22 cellular contexts compared by ENCODE assay signal in genomic region chr6:29956518-29956917, GRCh38. TPM values are rescaled to one million over a fixed set of nuclear protein-coding genes. Genes with fewer than 3 reads are reported as not detected.
DNase-seq lines count a peak whose midpoint lies in the region; ATAC-seq, FAIRE-seq and TF ChIP-seq lines count a peak whose summit lies in the region.
"Had no signal": no experiment of that assay in that cellular context is flagged by ENCODE, and none has a peak within 500 bp of the region (broad histone marks: within the 10 kb centered on the region; RNA-seq: fewer than 3 reads in every experiment).

No MANE protein-coding gene starts in this region.

- no peaks in the 10 kb centered on the region for H4K20me1 ChIP-seq in GM23338 (replicated peaks; ENCODE audit: insufficient read depth)
- no peaks in the 10 kb centered on the region for H4K20me1 ChIP-seq in H1 (replicated peaks in 1 of 2; ENCODE audit: control insufficient read depth in 1 of 2, insufficient read depth in 2 of 2, low read length in 2 of 2)
- H4K20me1 ChIP-seq: BLaER1 treated with 17β-estradiol and CSF1 and Interleukin-3, amounts not matched to agents 10 nM and 100 nM had no signal

- H3K27me3 Mint-ChIP-seq in GM23338 (ENCODE audit: insufficient read depth, low read depth, poor library complexity), result peaks cover 2% of the 10 kb centered on the region
- H3K27me3 Mint-ChIP-seq: B cell; CD4-positive, alpha-beta T cell had no signal

- H3K79me2 ChIP-seq in GM23338 (replicated peaks; ENCODE audit: insufficient read depth) (no peaks in the 10 kb centered on the region), H1 (ENCODE audit: control insufficient read depth in 1 of 2, insufficient read depth in 2 of 2, low read length in 2 of 2) (no peaks in the 10 kb centered on the region)

- H4K5ac ChIP-seq in H1 (ENCODE audit: insufficient read length, low read depth, low read length), result no peak overlapping the region

- H3K4me3 ChIP-seq in GM23338 (no peak overlapping the region), H1 (ENCODE audit: extremely low read depth in 1 of 4, insufficient read depth in 2 of 4, low read depth in 3 of 4, low read length in 4 of 4) (no peak overlapping the region), mesenchymal stem cell (ENCODE audit: insufficient read depth in 1 of 2, low read depth in 1 of 2, low read length in 2 of 2) (no peak overlapping the region), ascending aorta (no peak overlapping the region)
- H3K4me3 ChIP-seq: A549; BLaER1 treated with 17β-estradiol and CSF1 and Interleukin-3, amounts not matched to agents 10 nM and 100 nM had no signal

- TF ChIP-seq CTCF in GM23338 (conservative IDR thresholded peaks at IDR 0.05; ENCODE audit: low read depth in 2 of 2), result no peak
- no peak for TF ChIP-seq CTCF in H1 (IDR thresholded peaks at IDR 0.05; ENCODE audit: control extremely low read depth in 1 of 3, insufficient read depth in 1 of 3, low read depth in 1 of 3, low read length in 3 of 3)
- TF ChIP-seq CTCF in ascending aorta (IDR thresholded peaks at IDR 0.05), result no peak

- no peak overlapping the region for H3K9ac ChIP-seq in H1 (replicated peaks in 1 of 4; ENCODE audit: extremely low read depth in 1 of 4, low read depth in 3 of 4, low read length in 3 of 4)
- H3K9ac ChIP-seq in mesenchymal stem cell (ENCODE audit: low read length), result no peak overlapping the region
- H3K9ac ChIP-seq: BLaER1 treated with 17β-estradiol and CSF1 and Interleukin-3, amounts not matched to agents 10 nM and 100 nM had no signal

- no peak overlapping the region for H3K18ac ChIP-seq in H1 (ENCODE audit: extremely low read depth, low read length)
- peak overlapping the region in 1 of 2 experiments; percentile 62 for H3K18ac ChIP-seq in mesenchymal stem cell (ENCODE audit: low read depth in 1 of 2, low read length in 2 of 2)

- H3K27me3 ChIP-seq in GM23338 (ENCODE audit: insufficient read depth) (no peaks in the 10 kb centered on the region), H1 (replicated peaks in 1 of 4; ENCODE audit: control insufficient read depth in 3 of 4, extremely low read depth in 1 of 4, insufficient read depth in 3 of 4, low read length in 3 of 4) (no peaks in the 10 kb centered on the region), mesenchymal stem cell (ENCODE audit: control insufficient read depth in 1 of 2, insufficient read depth in 1 of 2, low read length in 2 of 2) (no peaks in the 10 kb centered on the region), ascending aorta (no peaks in the 10 kb centered on the region)
- H3K27me3 ChIP-seq: BLaER1 treated with 17β-estradiol and CSF1 and Interleukin-3, amounts not matched to agents 10 nM and 100 nM had no signal

- ATAC-seq in GM23338, result peak; percentile 36; the same call in 2 of the 3 replicates
- ATAC-seq: A549; CD8-positive, alpha-beta T cell had no signal

- H2AK5ac ChIP-seq in H1 (ENCODE audit: low read depth, low read length) (no peak overlapping the region), mesenchymal stem cell (ENCODE audit: low read length, severe bottlenecking) (no peak overlapping the region)

- H2BK15ac ChIP-seq in H1 (ENCODE audit: low read length), result no peak overlapping the region
- H2BK15ac ChIP-seq in mesenchymal stem cell (ENCODE audit: low read depth, poor library complexity, severe bottlenecking), result no peak overlapping the region

- CTCF ChIA-PET in H1 (lab: Charles Lee; ENCODE audit: partially characterized antibody), result no interaction called here

- no peaks in the 10 kb centered on the region for H3K79me1 ChIP-seq in H1 (ENCODE audit: low read depth, low read length)
- no peaks in the 10 kb centered on the region for H3K79me1 ChIP-seq in mesenchymal stem cell (replicated peaks; ENCODE audit: low read length, poor library complexity, severe bottlenecking)

- no peaks in the 10 kb centered on the region for H3K23me2 ChIP-seq in H1 (ENCODE audit: low read depth, low read length)

- no peak for DNase-seq in GM23338 (ENCODE audit: low spot score)
- DNase-seq in H1 (ENCODE audit: low read depth in 1 of 2, low spot score in 2 of 2), result no peak
- DNase-seq in mesenchymal stem cell, result no peak
- no peak for DNase-seq in HT-29 (ENCODE audit: low spot score)
- DNase-seq in stimulated activated CD4-positive, alpha-beta T cell treated with anti-CD3 and anti-CD28 coated beads, Interleukin-2, amount 100 ng/mL, for 24 hours, result no peak
- DNase-seq in ascending aorta (ENCODE audit: low spot score in 2 of 2), result no peak
- DNase-seq: AML-193; Caco-2; Calu3; CD4-positive, alpha-beta T cell; CD8-positive, alpha-beta T cell; DMS79 treated with DMSO at 0.1 percent for 48 hours; GF-D8 had no signal

- H3K14ac ChIP-seq in H1 (ENCODE audit: insufficient read length) (no peak overlapping the region), mesenchymal stem cell (ENCODE audit: low read length in 2 of 2) (no peak overlapping the region)

- H3K23ac ChIP-seq in H1 (ENCODE audit: insufficient read length) (no peak overlapping the region), mesenchymal stem cell (ENCODE audit: low read length in 2 of 2) (peak overlapping the region in 1 of 2 experiments; percentile 40)

- FAIRE-seq in H1 (lab: Jason Lieb, UNC), result no peak
- FAIRE-seq: A549, D721Med, G401.6, GM12891, GM19239 had no signal

- no peak for TF ChIP-seq POLR2A in H1 (IDR thresholded peaks at IDR 0.05; ENCODE audit: control extremely low read depth in 1 of 2, low read depth in 2 of 2, low read length in 2 of 2)

- H3K56ac ChIP-seq in H1 (replicated peaks; ENCODE audit: insufficient read length, low read depth, low read length), result no peak overlapping the region

- H3K4me2 ChIP-seq in GM23338 (no peak overlapping the region), H1 (ENCODE audit: insufficient read depth in 1 of 2, low read depth in 2 of 2, low read length in 2 of 2) (no peak overlapping the region), mesenchymal stem cell (ENCODE audit: low read length, poor library complexity, severe bottlenecking) (no peak overlapping the region)
- H3K4me2 ChIP-seq: A549; BLaER1 treated with 17β-estradiol and CSF1 and Interleukin-3, amounts not matched to agents 10 nM and 100 nM had no signal

- H3K36me3 ChIP-seq in GM23338 (ENCODE audit: insufficient read depth) (no peaks in the 10 kb centered on the region), H1 (ENCODE audit: control insufficient read depth in 2 of 4, insufficient read depth in 4 of 4, low read length in 3 of 4) (no peaks in the 10 kb centered on the region), mesenchymal stem cell (ENCODE audit: control insufficient read depth in 1 of 2, insufficient read depth in 2 of 2, low read depth in 1 of 2, low read length in 2 of 2) (no peaks in the 10 kb centered on the region), ascending aorta (no peaks in the 10 kb centered on the region)
- H3K36me3 ChIP-seq: BLaER1 treated with 17β-estradiol and CSF1 and Interleukin-3, amounts not matched to agents 10 nM and 100 nM had no signal

- H2BK120ac ChIP-seq in H1 (replicated peaks; ENCODE audit: low read depth, low read length), result no peak overlapping the region
- no peak overlapping the region for H2BK120ac ChIP-seq in mesenchymal stem cell (ENCODE audit: low read depth, low read length)

- POLR2A ChIA-PET in H1 (lab: Charles Lee; ENCODE audit: partially characterized antibody), result interaction anchor here (1.5 kb wide), 1 partner anchor 8 kb away, joined by 4 read pairs; no protein-coding TSS in a partner anchor

- H3K27ac Mint-ChIP-seq in GM23338, result no peak overlapping the region
- H3K27ac Mint-ChIP-seq: B cell; CD4-positive, alpha-beta T cell; CD8-positive, alpha-beta T cell had no signal

- H4K91ac ChIP-seq in H1 (replicated peaks; ENCODE audit: insufficient read length, low read length) (peak overlapping the region; percentile 30), mesenchymal stem cell (ENCODE audit: low read length) (no peak overlapping the region)

- H2BK5ac ChIP-seq in H1 (ENCODE audit: low read depth, low read length) (peak overlapping the region; percentile 40; the same call in 1 of the 2 replicates), mesenchymal stem cell (ENCODE audit: low read depth, low read length, poor library complexity, severe bottlenecking) (no peak overlapping the region)

- H4K8ac ChIP-seq in H1 (ENCODE audit: extremely low read depth, insufficient read depth, low read length) (peak overlapping the region; percentile 28; the same call in 1 of the 2 replicates), mesenchymal stem cell (ENCODE audit: low read length) (no peak overlapping the region)

- no peaks in the 10 kb centered on the region for H3K9me2 ChIP-seq in GM23338 (ENCODE audit: insufficient read depth)

- H2BK12ac ChIP-seq in H1 (ENCODE audit: low read depth, low read length) (no peak overlapping the region), mesenchymal stem cell (ENCODE audit: low read length in 2 of 2) (peak overlapping the region in 1 of 2 experiments; percentile 39)

- TF ChIP-seq RAD21 in H1 (IDR thresholded peaks at IDR 0.05 in 1 of 2, conservative IDR thresholded peaks at IDR 0.05 in 1 of 2; ENCODE audit: low read depth in 2 of 2, low read length in 2 of 2), result no peak

- peaks cover 10% of the 10 kb centered on the region; the same call in 2 of the 3 replicates for H3K4me1 Mint-ChIP-seq in GM23338

- WGBS in H1 (ENCODE audit: extremely low coverage in 1 of 2, insufficient coverage in 1 of 2, insufficient read length in 1 of 2, insufficient replicate concordance in 2 of 2, low coverage in 1 of 2, low lambda C conversion rate in 2 of 2, missing lambda C conversion rate in 1 of 2), 2 experiments, result 82% methylated on average over 21 of the region's 21 CpGs; no CpG with 5 or more reads in 1 of the 2 experiments
- 87% methylated on average over 21 of the region's 21 CpGs for WGBS in mesenchymal stem cell

- H3K4ac ChIP-seq in H1 (replicated peaks; ENCODE audit: insufficient read length, low read depth, low read length) (no peak overlapping the region), mesenchymal stem cell (ENCODE audit: low read depth in 1 of 2, low read length in 2 of 2) (no peak overlapping the region)

- H3K27ac ChIP-seq in GM23338 (ENCODE audit: low read depth) (no peak overlapping the region), H1 (ENCODE audit: low read depth, low read length) (no peak overlapping the region), mesenchymal stem cell (ENCODE audit: low read length, poor library complexity, severe bottlenecking) (no peak overlapping the region), ascending aorta (no peak overlapping the region)
- H3K27ac ChIP-seq: 22Rv1; A549; BLaER1 treated with 17β-estradiol and CSF1 and Interleukin-3, amounts not matched to agents 10 nM and 100 nM; C4-2B had no signal

- no peak overlapping the region for H2BK20ac ChIP-seq in H1 (ENCODE audit: low read length)

- no peak for TF ChIP-seq EP300 in H1 (IDR thresholded peaks at IDR 0.05; ENCODE audit: borderline replicate concordance in 1 of 2, low read depth in 2 of 2, low read length in 2 of 2)

- H3F3A ChIP-seq in GM23338 (replicated peaks; ENCODE audit: low read depth), result no peaks in the 10 kb centered on the region

- no peak overlapping the region for H3K4me3 Mint-ChIP-seq in GM23338
- H3K4me3 Mint-ChIP-seq: B cell; CD4-positive, alpha-beta T cell; CD8-positive, alpha-beta T cell had no signal

- H3K9me3 ChIP-seq in H1 (ENCODE audit: insufficient read depth in 2 of 2, low read depth in 1 of 2, low read length in 1 of 2) (no peaks in the 10 kb centered on the region; a peak in 1 of 4 replicates), mesenchymal stem cell (ENCODE audit: control insufficient read depth, low read length) (no peaks in the 10 kb centered on the region), ascending aorta (no peaks in the 10 kb centered on the region)
- H3K9me3 ChIP-seq: A549, Caco-2 had no signal

- no peaks in the 10 kb centered on the region for H3K9me3 Mint-ChIP-seq in GM23338
- H3K9me3 Mint-ChIP-seq: CD4-positive, alpha-beta T cell; CD8-positive, alpha-beta T cell had no signal

- intact Hi-C loops in ascending aorta (cut with DNase I), result no loop called here

- H3K4me1 ChIP-seq in GM23338 (ENCODE audit: insufficient read depth), result 0 out of 2 replicates have a peak, but pooled peaks cover 3% of the 10 kb centered on the region
- peaks cover 0 to 4% (median 0%) of the 10 kb centered on the region in 4 experiments; a peak in 2 of 7 replicates for H3K4me1 ChIP-seq in H1 (replicated peaks in 1 of 4; ENCODE audit: control insufficient read depth in 3 of 4, insufficient read depth in 4 of 4, low read length in 3 of 4)
- peaks cover 10% of the 10 kb centered on the region for H3K4me1 ChIP-seq in mesenchymal stem cell (ENCODE audit: control insufficient read depth, insufficient read depth, low read depth, low read length)
- H3K4me1 ChIP-seq in ascending aorta, result no peaks in the 10 kb centered on the region
- H3K4me1 ChIP-seq: Caco-2 had no signal

- H2AFZ ChIP-seq in GM23338 (no peak overlapping the region), H1 (ENCODE audit: low read length) (no peak overlapping the region), mesenchymal stem cell (ENCODE audit: low read depth, low read length) (peak overlapping the region; percentile 4)

- H3K36me3 Mint-ChIP-seq in GM23338 (ENCODE audit: low read depth), result peaks cover 5% of the 10 kb centered on the region; the same call in 2 of the 3 replicates
- H3K36me3 Mint-ChIP-seq: CD8-positive, alpha-beta T cell had no signal

RNA-seq across cellular contexts. Expression of gene HLA-A, which starts 14.2 kb away (rescaled TPM):
- 173 and 203 TPM in 2 replicates for total RNA-seq in GM23338 (2014; rRNA removed; shearing (Covaris generic))
- polyA plus RNA-seq in GM23338 (2016; fragmentation: Nextera tagmentation; extraction: Ambion mirVana), result 170 and 180 TPM in 2 replicates
- total RNA-seq in H1 (2021; fragmentation: NEBNext Ultra II Directional; extraction: Animal tissue kit (Norgen Biotek cat#: 25700)), result 221 and 226 TPM in 2 replicates
- polyA plus RNA-seq in H1 (2011; rRNA removed), result 474 and 560 TPM in 2 replicates
- 548 TPM for polyA plus RNA-seq in H1 (2011; cell fraction: cytosol; rRNA removed)
- polyA plus RNA-seq in H1 (2011; cell fraction: nucleus; rRNA removed), result 600 TPM
- 259 to 372 TPM (median 349 TPM) in 4 replicates for polyA plus RNA-seq in H1 (2012, experiment 1 of 2)
- 396 TPM for polyA plus RNA-seq in H1 (2012, experiment 2 of 2)
- polyA plus RNA-seq in H1 (2013, experiment 1 of 2), result 562 TPM
- 595 TPM for polyA plus RNA-seq in H1 (2013, experiment 2 of 2)
- 167 and 181 TPM in 2 replicates for polyA minus RNA-seq in H1 (2011; rRNA and poly(A)+ RNA removed)
- 176 TPM for polyA minus RNA-seq in H1 (2011; cell fraction: cytosol; rRNA and poly(A)+ RNA removed)
- polyA minus RNA-seq in H1 (2011; cell fraction: nucleus; rRNA and poly(A)+ RNA removed), result 99.6 TPM
- polyA plus RNA-seq in mesenchymal stem cell (2013, experiment 1 of 2), result 501 TPM
- 521 TPM for polyA plus RNA-seq in mesenchymal stem cell (2013, experiment 2 of 2)
- 856 and 869 TPM in 2 replicates for total RNA-seq in HT-29 (2014; rRNA removed; shearing (Covaris generic))
- 1,099 TPM for total RNA-seq in ascending aorta
